In the genomic region with DNA sequence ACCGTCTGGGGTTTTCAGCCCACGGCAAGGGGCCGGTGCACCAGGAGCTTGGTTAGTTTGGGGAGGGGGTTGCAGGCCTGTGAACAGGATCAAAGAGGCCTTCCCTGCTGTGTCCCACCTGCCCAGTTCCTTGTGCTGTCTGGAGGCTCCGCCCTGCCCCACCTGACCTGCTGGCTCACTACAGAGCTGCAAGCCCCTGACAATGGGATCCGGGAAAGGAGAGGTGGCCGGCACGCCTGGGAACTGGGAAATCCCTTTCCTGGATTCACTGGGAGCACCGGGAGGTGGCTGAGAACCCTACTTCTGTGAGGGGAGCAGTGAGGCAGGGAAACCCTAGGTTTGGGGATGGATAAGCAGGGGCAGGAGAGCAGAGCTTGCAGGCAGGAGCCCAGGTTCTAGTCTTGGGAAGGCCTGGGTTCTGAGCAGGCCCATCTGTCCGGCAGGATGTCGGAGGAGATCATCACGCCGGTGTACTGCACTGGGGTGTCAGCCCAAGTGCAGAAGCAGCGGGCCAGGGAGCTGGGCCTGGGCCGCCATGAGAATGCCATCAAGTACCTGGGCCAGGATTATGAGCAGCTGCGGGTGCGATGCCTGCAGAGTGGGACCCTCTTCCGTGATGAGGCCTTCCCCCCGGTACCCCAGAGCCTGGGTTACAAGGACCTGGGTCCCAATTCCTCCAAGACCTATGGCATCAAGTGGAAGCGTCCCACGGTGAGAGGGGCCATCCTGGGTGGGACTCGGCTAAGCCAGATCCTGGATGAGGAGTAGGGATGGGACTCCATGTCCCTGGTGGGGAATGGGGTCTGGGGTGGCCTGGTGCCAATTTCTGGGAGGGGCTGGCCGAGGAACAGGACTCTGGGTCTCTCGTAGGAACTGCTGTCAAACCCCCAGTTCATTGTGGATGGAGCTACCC, we compare ENCODE assay signal across 8 cellular contexts. TPM values are rescaled to one million over a fixed set of nuclear protein-coding genes. Genes with fewer than 3 reads are reported as not detected.
DNase-seq lines count a peak whose midpoint lies in the region; ATAC-seq and TF ChIP-seq lines count a peak whose summit lies in the region.

No MANE protein-coding gene starts in this region.

- peak overlapping the region; percentile 96 for H3K9ac ChIP-seq in rectal smooth muscle tissue (ENCODE audit: low read length)

- peak; percentile 6 to 15 for ATAC-seq in activated naive CD4-positive, alpha-beta T cell treated with anti-CD3 and anti-CD28 coated beads, Interleukin-2, amount 50 U/mL, for 72 hours
- no peak for ATAC-seq in GM18907 (IDR thresholded peaks at IDR 0.05; ENCODE audit: unreplicated experiment)

- DNase-seq in ELF-1 (ENCODE audit: low read depth, low spot score) (peak; percentile 83), LNCaP clone FGC (ENCODE audit: low read depth) (no peak), left ventricle myocardium inferior (peak; percentile 27), globus pallidus (ENCODE audit: low spot score) (no peak)
- DNase-seq in activated naive CD4-positive, alpha-beta T cell treated with anti-CD3 and anti-CD28 coated beads, Interleukin-2, amount 50 U/mL, for 72 hours (ENCODE audit: low spot score in 2 of 2), result no peak
- DNase-seq in effector CD4-positive, alpha-beta T cell, result no peak

- peak overlapping the region; percentile 85 to 93 for H3K27ac Mint-ChIP-seq in activated naive CD4-positive, alpha-beta T cell treated with anti-CD3 and anti-CD28 coated beads, Interleukin-2, amount 50 U/mL, for 72 hours

- H3K4me3 ChIP-seq in LNCaP clone FGC (ENCODE audit: low read depth, low read length) (peak overlapping the region; percentile 85), left ventricle myocardium inferior (peak overlapping the region; percentile 96), rectal smooth muscle tissue (ENCODE audit: low read length) (peak overlapping the region; percentile 81)

- intact Hi-C loops in left ventricle myocardium inferior (cut with micrococcal nuclease), result no loop called here

- H3K27me3 ChIP-seq in left ventricle myocardium inferior (ENCODE audit: low read depth) (no peaks in the 10 kb centered on the region), rectal smooth muscle tissue (ENCODE audit: control insufficient read depth, insufficient read depth, low read length) (no peaks in the 10 kb centered on the region)

- no peaks in the 10 kb centered on the region for H3K9me3 ChIP-seq in left ventricle myocardium inferior (replicated peaks)

- H3K4me1 ChIP-seq in left ventricle myocardium inferior (peaks cover 36% of the 10 kb centered on the region), rectal smooth muscle tissue (ENCODE audit: control insufficient read depth, insufficient read depth, low read length) (no peaks in the 10 kb centered on the region)

- H3K36me3 ChIP-seq in left ventricle myocardium inferior (peaks cover 21% of the 10 kb centered on the region), rectal smooth muscle tissue (ENCODE audit: control insufficient read depth, insufficient read depth, low read length) (peaks cover 19% of the 10 kb centered on the region)

- H3K9me3 Mint-ChIP-seq in activated naive CD4-positive, alpha-beta T cell treated with anti-CD3 and anti-CD28 coated beads, Interleukin-2, amount 50 U/mL, for 72 hours, result no peaks in the 10 kb centered on the region

- peaks cover 0 to 5% of the 10 kb centered on the region in 2 donors for H3K36me3 Mint-ChIP-seq in activated naive CD4-positive, alpha-beta T cell treated with anti-CD3 and anti-CD28 coated beads, Interleukin-2, amount 50 U/mL, for 72 hours

- TF ChIP-seq CTCF in LNCaP clone FGC (IDR thresholded peaks at IDR 0.05; ENCODE audit: control insufficient read depth, extremely low read depth, insufficient read depth) (no peak), left ventricle myocardium inferior (IDR thresholded peaks at IDR 0.05; ENCODE audit: borderline replicate concordance) (no peak)

- H3K27ac ChIP-seq in left ventricle myocardium inferior (replicated peaks), result peak overlapping the region; percentile 93
- H3K27ac ChIP-seq in rectal smooth muscle tissue (ENCODE audit: low read depth, low read length), result peak overlapping the region; percentile 85

RNA-seq across cellular contexts. Expression of gene CAPN1, which starts 0.8 kb away (rescaled TPM):
- total RNA-seq in activated naive CD4-positive, alpha-beta T cell treated with anti-CD3 and anti-CD28 coated beads, Interleukin-2, amount 50 U/mL, for 72 hours, result 100 to 1,000 TPM; 119 to 137 TPM
- total RNA-seq in left ventricle myocardium inferior, result 74.6 TPM

RNA-seq across cellular contexts. Expression of gene SPDYC, which starts 12.5 kb away (rescaled TPM):
- not detected for total RNA-seq in activated naive CD4-positive, alpha-beta T cell treated with anti-CD3 and anti-CD28 coated beads, Interleukin-2, amount 50 U/mL, for 72 hours
- not detected for total RNA-seq in left ventricle myocardium inferior

RNA-seq across cellular contexts. Expression of gene SYVN1, which starts 48.2 kb away (rescaled TPM):
- 10 to 100 TPM; 30.2 to 31.6 TPM for total RNA-seq in activated naive CD4-positive, alpha-beta T cell treated with anti-CD3 and anti-CD28 coated beads, Interleukin-2, amount 50 U/mL, for 72 hours
- 25.6 TPM for total RNA-seq in left ventricle myocardium inferior

Comparison
In these comparisons a context has a peak if more than half of its experiments do, and no peak if none do; other contexts are left out.
1. DNase-seq: peak in ELF-1 (single experiment) and left ventricle myocardium inferior (single experiment); none in LNCaP clone FGC (single experiment), activated naive CD4-positive, alpha-beta T cell treated with anti-CD3 and anti-CD28 coated beads, Interleukin-2, amount 50 U/mL, for 72 hours (0 of 2), effector CD4-positive, alpha-beta T cell (single experiment) and globus pallidus (single experiment).
2. Peak in every context shown above with its lines, with median percentiles within 50 percentile points of each other: H3K4me3 ChIP-seq.